29 cellular contexts compared by ENCODE assay signal in genomic region chr7:70301673-70302072, GRCh38.
"Had no signal": no experiment of that assay in that cellular context is flagged by ENCODE, and none has a peak within 500 bp of the region (broad histone marks: within the 10 kb centered on the region; RNA-seq: fewer than 3 reads in every experiment).

No MANE protein-coding gene starts in this region.

- H3K36me3 ChIP-seq: esophagus squamous epithelium, gastroesophageal sphincter, heart right ventricle had no signal

- H3K36me3 Mint-ChIP-seq: activated naive CD8-positive, alpha-beta T cell; WTC11 had no signal

- H3K4me3 ChIP-seq: body of pancreas, esophagus squamous epithelium, gastroesophageal sphincter, heart right ventricle, hepatocyte had no signal

- H3K4me2 ChIP-seq: hepatocyte had no signal

- H3K4me1 Mint-ChIP-seq: activated T-helper 17 cell treated with anti-CD3 and anti-CD28 coated beads, Interleukin-2, amount 50 U/mL, for 72 hours; WTC11 had no signal

- H3K27me3 ChIP-seq: body of pancreas, esophagus squamous epithelium, gastroesophageal sphincter, heart right ventricle, hepatocyte had no signal

- H3K4me1 ChIP-seq: body of pancreas, esophagus squamous epithelium, gastroesophageal sphincter, heart right ventricle had no signal

- ATAC-seq: activated CD8-positive, alpha-beta T cell treated with anti-CD3 and anti-CD28 coated beads for 36 hours; activated T-cell treated with anti-CD3 and anti-CD28 coated beads, Interleukin-2, amount 50 U/mL, for 4 hours; activated T-helper 17 cell treated with anti-CD3 and anti-CD28 coated beads, Interleukin-2, amount 50 U/mL, for 72 hours; body of pancreas; gastroesophageal sphincter; heart right ventricle; WTC11 had no signal

- H3K27ac ChIP-seq: body of pancreas, epithelial cell of prostate, esophagus squamous epithelium, gastroesophageal sphincter, heart right ventricle, hepatocyte, VCaP had no signal

- H3K27me3 Mint-ChIP-seq: activated CD8-positive, alpha-beta T cell treated with anti-CD3 and anti-CD28 coated beads for 36 hours; activated naive CD8-positive, alpha-beta T cell; activated T-helper 17 cell treated with anti-CD3 and anti-CD28 coated beads, Interleukin-2, amount 50 U/mL, for 72 hours had no signal

- H3K4me3 Mint-ChIP-seq: activated CD8-positive, alpha-beta T cell treated with anti-CD3 and anti-CD28 coated beads for 36 hours; activated naive CD8-positive, alpha-beta T cell; activated T-cell treated with anti-CD3 and anti-CD28 coated beads, Interleukin-2, amount 50 U/mL, for 4 hours; activated T-helper 17 cell treated with anti-CD3 and anti-CD28 coated beads, Interleukin-2, amount 50 U/mL, for 72 hours; WTC11 had no signal

- H3K27ac Mint-ChIP-seq: activated CD8-positive, alpha-beta T cell treated with anti-CD3 and anti-CD28 coated beads for 36 hours; activated naive CD8-positive, alpha-beta T cell; activated T-helper 17 cell treated with anti-CD3 and anti-CD28 coated beads, Interleukin-2, amount 50 U/mL, for 72 hours; WTC11 had no signal

- H3K9me3 Mint-ChIP-seq: activated T-cell treated with anti-CD3 and anti-CD28 coated beads, Interleukin-2, amount 50 U/mL, for 4 hours; WTC11 had no signal

- DNase-seq: activated CD4-positive, alpha-beta T cell treated with anti-CD3 and anti-CD28 coated beads for 1 hour; activated CD4-positive, alpha-beta T cell treated with anti-CD3 and anti-CD28 coated beads for 4 hours; activated CD4-positive, alpha-beta T cell treated with anti-CD3 and anti-CD28 coated beads, Interleukin-2, amount 50 U/mL, for 1 hour; activated CD4-positive, alpha-beta T cell treated with anti-CD3 and anti-CD28 coated beads, Interleukin-2, amount 50 U/mL, for 48 hours; activated CD8-positive, alpha-beta memory T cell treated with anti-CD3 and anti-CD28 coated beads for 24 hours; activated CD8-positive, alpha-beta T cell treated with anti-CD3 and anti-CD28 coated beads for 36 hours; activated effector memory CD4-positive, alpha-beta T cell treated with Interleukin-2 at 50 U/mL for 16 hours; activated gamma-delta T cell treated with Interleukin-2 at 50 U/mL for 16 hours; activated naive CD4-positive, alpha-beta T cell treated with anti-CD3 and anti-CD28 coated beads, Interleukin-2, amount 50 U/mL, for 16 hours; activated naive CD4-positive, alpha-beta T cell treated with Interleukin-2 at 50 U/mL for 16 hours; activated T-cell treated with anti-CD3 and anti-CD28 coated beads, Interleukin-2, amount 50 U/mL, for 4 hours; amniotic stem cell; aorta; body of pancreas; caudate nucleus; cortex of kidney; dermis blood vessel endothelial cell; effector CD4-positive, alpha-beta T cell; esophagus squamous epithelium; foreskin melanocyte; heart right ventricle; T-helper 2 cell had no signal

- H3K9me3 ChIP-seq: body of pancreas, esophagus squamous epithelium, gastroesophageal sphincter, heart right ventricle had no signal
